1 cellular context compared by ENCODE assay signal in the genomic region with DNA sequence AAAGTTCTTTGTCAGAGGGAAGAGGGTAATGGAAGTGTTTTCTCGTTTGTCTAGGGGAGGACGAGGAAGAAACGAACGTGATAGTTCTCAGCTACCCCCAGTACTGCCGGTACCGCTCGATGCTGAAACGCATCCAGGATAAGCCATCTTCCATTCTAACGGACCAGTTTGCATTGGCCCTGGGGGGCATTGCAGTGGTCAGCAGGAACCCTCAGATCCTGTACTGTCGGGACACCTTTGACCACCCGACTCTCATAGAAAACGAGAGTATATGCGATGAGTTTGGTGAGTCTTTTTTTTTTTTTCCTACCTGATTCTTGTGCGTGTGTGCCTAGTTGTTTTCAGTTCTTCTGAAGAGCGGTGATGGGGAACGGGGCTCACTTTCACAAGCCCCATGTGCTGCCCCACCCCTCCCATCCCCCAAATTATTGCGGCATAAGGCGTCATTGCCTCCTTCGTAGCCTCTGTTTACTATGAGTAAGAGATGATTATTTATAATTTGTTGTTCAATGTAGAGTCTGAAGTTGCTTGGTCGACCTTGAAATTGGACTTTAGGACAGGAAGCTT.
TF ChIP-seq lines count a peak whose summit lies in the region.

No MANE protein-coding gene starts in this region.

TF ChIP-seq in GM12878, 131 proteins besides CTCF, POLR2A, EP300 and RAD21 (continued from another document and continues in another):
- TF ChIP-seq, protein P1, sequence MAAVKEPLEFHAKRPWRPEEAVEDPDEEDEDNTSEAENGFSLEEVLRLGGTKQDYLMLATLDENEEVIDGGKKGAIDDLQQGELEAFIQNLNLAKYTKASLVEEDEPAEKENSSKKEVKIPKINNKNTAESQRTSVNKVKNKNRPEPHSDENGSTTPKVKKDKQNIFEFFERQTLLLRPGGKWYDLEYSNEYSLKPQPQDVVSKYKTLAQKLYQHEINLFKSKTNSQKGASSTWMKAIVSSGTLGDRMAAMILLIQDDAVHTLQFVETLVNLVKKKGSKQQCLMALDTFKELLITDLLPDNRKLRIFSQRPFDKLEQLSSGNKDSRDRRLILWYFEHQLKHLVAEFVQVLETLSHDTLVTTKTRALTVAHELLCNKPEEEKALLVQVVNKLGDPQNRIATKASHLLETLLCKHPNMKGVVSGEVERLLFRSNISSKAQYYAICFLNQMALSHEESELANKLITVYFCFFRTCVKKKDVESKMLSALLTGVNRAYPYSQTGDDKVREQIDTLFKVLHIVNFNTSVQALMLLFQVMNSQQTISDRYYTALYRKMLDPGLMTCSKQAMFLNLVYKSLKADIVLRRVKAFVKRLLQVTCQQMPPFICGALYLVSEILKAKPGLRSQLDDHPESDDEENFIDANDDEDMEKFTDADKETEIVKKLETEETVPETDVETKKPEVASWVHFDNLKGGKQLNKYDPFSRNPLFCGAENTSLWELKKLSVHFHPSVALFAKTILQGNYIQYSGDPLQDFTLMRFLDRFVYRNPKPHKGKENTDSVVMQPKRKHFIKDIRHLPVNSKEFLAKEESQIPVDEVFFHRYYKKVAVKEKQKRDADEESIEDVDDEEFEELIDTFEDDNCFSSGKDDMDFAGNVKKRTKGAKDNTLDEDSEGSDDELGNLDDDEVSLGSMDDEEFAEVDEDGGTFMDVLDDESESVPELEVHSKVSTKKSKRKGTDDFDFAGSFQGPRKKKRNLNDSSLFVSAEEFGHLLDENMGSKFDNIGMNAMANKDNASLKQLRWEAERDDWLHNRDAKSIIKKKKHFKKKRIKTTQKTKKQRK (IDR thresholded peaks at IDR 0.05; ENCODE audit: low read depth, low read length) = no peak
- TF ChIP-seq IKZF1 (conservative IDR thresholded peaks at IDR 0.05) (peak; percentile 34; the same call in 1 of the 2 replicates), GABPA (IDR thresholded peaks at IDR 0.05; ENCODE audit: low read depth) (0 out of 2 replicates have a peak, but pooled peaks have one; percentile 50), POU2F2 (IDR thresholded peaks at IDR 0.05; ENCODE audit: borderline replicate concordance, low read depth, low read length) (peak; percentile 87; the same call in 2 of the 3 replicates), PAX5 (IDR thresholded peaks at IDR 0.05; ENCODE audit: borderline replicate concordance, low read depth, low read length) (peak; percentile 98), ZNF24 (IDR thresholded peaks at IDR 0.05) (no peak), MYC (IDR thresholded peaks at IDR 0.05; ENCODE audit: insufficient read depth, insufficient read length, insufficient replicate concordance, low read length, severe bottlenecking) (peak; percentile 39), NR2C2 (IDR thresholded peaks at IDR 0.05; ENCODE audit: borderline replicate concordance, control insufficient read depth, insufficient read length, low read depth) (no peak), EZH2 (IDR thresholded peaks at IDR 0.05; ENCODE audit: borderline replicate concordance, control insufficient read depth, low read depth, low read length) (no peak), NFYA (IDR thresholded peaks at IDR 0.05; ENCODE audit: borderline replicate concordance, low read depth, low read length) (no peak), NFXL1 (IDR thresholded peaks at IDR 0.05; ENCODE audit: borderline replicate concordance) (no peak), ZZZ3 (IDR thresholded peaks at IDR 0.05; ENCODE audit: control insufficient read depth, insufficient read length, low read depth) (no peak), CEBPB (IDR thresholded peaks at IDR 0.05; ENCODE audit: borderline replicate concordance in 1 of 2, low read depth in 2 of 2, low read length in 2 of 2) (peak; percentile 63 to 66; a peak in 1 of 4 replicates), RBBP5 (conservative IDR thresholded peaks at IDR 0.05) (no peak), ESRRA (IDR thresholded peaks at IDR 0.05; ENCODE audit: low read length) (peak; percentile 86; the same call in 1 of the 2 replicates), POLR2AphosphoS2 (IDR thresholded peaks at IDR 0.05; ENCODE audit: low read depth, low read length) (peak; percentile 74; the same call in 1 of the 2 replicates), RAD51 (IDR thresholded peaks at IDR 0.05) (0 out of 2 replicates have a peak, but pooled peaks have one; percentile 43), EED (IDR thresholded peaks at IDR 0.05; ENCODE audit: low read depth) (peak; percentile 80), SREBF2 (IDR thresholded peaks at IDR 0.05; ENCODE audit: low read length) (no peak), CBX5 (IDR thresholded peaks at IDR 0.05; ENCODE audit: low read depth) (peak; percentile 96), FOXM1 (IDR thresholded peaks at IDR 0.05; ENCODE audit: low read depth, low read length) (peak; percentile 97), SP1 (IDR thresholded peaks at IDR 0.05; ENCODE audit: low read depth, low read length) (peak; percentile 82), ZNF384 (IDR thresholded peaks at IDR 0.05; ENCODE audit: borderline replicate concordance, low read depth, low read length) (peak; percentile 98), CHD2 (IDR thresholded peaks at IDR 0.05; ENCODE audit: borderline replicate concordance, low read depth, low read length) (peak; percentile 94), KLF5 (IDR thresholded peaks at IDR 0.05; ENCODE audit: partially characterized antibody) (peak; percentile 95), SPI1 (IDR thresholded peaks at IDR 0.05; ENCODE audit: borderline replicate concordance, insufficient read depth, low read depth, low read length) (peak; percentile 69; the same call in 1 of the 2 replicates), ZSCAN29 (IDR thresholded peaks at IDR 0.05) (no peak)
- TF ChIP-seq, protein P2, sequence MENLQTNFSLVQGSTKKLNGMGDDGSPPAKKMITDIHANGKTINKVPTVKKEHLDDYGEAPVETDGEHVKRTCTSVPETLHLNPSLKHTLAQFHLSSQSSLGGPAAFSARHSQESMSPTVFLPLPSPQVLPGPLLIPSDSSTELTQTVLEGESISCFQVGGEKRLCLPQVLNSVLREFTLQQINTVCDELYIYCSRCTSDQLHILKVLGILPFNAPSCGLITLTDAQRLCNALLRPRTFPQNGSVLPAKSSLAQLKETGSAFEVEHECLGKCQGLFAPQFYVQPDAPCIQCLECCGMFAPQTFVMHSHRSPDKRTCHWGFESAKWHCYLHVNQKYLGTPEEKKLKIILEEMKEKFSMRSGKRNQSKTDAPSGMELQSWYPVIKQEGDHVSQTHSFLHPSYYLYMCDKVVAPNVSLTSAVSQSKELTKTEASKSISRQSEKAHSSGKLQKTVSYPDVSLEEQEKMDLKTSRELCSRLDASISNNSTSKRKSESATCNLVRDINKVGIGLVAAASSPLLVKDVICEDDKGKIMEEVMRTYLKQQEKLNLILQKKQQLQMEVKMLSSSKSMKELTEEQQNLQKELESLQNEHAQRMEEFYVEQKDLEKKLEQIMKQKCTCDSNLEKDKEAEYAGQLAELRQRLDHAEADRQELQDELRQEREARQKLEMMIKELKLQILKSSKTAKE (IDR thresholded peaks at IDR 0.05; ENCODE audit: low read depth, poor library complexity, severe bottlenecking) = peak; percentile 58
- TF ChIP-seq, protein P3, sequence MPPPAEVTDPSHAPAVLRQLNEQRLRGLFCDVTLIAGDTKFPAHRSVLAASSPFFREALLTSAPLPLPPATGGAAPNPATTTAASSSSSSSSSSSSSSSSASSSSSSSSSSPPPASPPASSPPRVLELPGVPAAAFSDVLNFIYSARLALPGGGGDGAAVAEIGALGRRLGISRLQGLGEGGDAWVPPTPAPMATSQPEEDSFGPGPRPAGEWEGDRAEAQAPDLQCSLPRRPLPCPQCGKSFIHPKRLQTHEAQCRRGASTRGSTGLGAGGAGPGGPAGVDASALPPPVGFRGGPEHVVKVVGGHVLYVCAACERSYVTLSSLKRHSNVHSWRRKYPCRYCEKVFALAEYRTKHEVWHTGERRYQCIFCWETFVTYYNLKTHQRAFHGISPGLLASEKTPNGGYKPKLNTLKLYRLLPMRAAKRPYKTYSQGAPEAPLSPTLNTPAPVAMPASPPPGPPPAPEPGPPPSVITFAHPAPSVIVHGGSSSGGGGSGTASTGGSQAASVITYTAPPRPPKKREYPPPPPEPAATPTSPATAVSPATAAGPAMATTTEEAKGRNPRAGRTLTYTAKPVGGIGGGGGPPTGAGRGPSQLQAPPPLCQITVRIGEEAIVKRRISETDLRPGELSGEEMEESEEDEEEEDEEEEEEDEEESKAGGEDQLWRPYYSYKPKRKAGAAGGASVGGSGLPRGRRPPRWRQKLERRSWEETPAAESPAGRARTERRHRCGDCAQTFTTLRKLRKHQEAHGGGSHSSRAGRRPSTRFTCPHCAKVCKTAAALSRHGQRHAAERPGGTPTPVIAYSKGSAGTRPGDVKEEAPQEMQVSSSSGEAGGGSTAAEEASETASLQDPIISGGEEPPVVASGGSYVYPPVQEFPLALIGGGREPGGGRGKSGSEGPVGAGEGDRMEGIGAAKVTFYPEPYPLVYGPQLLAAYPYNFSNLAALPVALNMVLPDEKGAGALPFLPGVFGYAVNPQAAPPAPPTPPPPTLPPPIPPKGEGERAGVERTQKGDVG (CRISPR knock-in tag; IDR thresholded peaks at IDR 0.05) = no peak
- TF ChIP-seq, protein P4, sequence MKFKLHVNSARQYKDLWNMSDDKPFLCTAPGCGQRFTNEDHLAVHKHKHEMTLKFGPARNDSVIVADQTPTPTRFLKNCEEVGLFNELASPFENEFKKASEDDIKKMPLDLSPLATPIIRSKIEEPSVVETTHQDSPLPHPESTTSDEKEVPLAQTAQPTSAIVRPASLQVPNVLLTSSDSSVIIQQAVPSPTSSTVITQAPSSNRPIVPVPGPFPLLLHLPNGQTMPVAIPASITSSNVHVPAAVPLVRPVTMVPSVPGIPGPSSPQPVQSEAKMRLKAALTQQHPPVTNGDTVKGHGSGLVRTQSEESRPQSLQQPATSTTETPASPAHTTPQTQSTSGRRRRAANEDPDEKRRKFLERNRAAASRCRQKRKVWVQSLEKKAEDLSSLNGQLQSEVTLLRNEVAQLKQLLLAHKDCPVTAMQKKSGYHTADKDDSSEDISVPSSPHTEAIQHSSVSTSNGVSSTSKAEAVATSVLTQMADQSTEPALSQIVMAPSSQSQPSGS (IDR thresholded peaks at IDR 0.05; ENCODE audit: low read length) = peak; percentile 92
- TF ChIP-seq, protein P5, sequence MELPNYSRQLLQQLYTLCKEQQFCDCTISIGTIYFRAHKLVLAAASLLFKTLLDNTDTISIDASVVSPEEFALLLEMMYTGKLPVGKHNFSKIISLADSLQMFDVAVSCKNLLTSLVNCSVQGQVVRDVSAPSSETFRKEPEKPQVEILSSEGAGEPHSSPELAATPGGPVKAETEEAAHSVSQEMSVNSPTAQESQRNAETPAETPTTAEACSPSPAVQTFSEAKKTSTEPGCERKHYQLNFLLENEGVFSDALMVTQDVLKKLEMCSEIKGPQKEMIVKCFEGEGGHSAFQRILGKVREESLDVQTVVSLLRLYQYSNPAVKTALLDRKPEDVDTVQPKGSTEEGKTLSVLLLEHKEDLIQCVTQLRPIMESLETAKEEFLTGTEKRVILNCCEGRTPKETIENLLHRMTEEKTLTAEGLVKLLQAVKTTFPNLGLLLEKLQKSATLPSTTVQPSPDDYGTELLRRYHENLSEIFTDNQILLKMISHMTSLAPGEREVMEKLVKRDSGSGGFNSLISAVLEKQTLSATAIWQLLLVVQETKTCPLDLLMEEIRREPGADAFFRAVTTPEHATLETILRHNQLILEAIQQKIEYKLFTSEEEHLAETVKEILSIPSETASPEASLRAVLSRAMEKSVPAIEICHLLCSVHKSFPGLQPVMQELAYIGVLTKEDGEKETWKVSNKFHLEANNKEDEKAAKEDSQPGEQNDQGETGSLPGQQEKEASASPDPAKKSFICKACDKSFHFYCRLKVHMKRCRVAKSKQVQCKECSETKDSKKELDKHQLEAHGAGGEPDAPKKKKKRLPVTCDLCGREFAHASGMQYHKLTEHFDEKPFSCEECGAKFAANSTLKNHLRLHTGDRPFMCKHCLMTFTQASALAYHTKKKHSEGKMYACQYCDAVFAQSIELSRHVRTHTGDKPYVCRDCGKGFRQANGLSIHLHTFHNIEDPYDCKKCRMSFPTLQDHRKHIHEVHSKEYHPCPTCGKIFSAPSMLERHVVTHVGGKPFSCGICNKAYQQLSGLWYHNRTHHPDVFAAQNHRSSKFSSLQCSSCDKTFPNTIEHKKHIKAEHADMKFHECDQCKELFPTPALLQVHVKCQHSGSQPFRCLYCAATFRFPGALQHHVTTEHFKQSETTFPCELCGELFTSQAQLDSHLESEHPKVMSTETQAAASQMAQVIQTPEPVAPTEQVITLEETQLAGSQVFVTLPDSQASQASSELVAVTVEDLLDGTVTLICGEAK (IDR thresholded peaks at IDR 0.05; ENCODE audit: borderline replicate concordance) = no peak
- TF ChIP-seq, protein P6, sequence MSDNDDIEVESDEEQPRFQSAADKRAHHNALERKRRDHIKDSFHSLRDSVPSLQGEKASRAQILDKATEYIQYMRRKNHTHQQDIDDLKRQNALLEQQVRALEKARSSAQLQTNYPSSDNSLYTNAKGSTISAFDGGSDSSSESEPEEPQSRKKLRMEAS (IDR thresholded peaks at IDR 0.05; ENCODE audit: low read depth, low read length) = peak; percentile 84
- TF ChIP-seq, protein P7, sequence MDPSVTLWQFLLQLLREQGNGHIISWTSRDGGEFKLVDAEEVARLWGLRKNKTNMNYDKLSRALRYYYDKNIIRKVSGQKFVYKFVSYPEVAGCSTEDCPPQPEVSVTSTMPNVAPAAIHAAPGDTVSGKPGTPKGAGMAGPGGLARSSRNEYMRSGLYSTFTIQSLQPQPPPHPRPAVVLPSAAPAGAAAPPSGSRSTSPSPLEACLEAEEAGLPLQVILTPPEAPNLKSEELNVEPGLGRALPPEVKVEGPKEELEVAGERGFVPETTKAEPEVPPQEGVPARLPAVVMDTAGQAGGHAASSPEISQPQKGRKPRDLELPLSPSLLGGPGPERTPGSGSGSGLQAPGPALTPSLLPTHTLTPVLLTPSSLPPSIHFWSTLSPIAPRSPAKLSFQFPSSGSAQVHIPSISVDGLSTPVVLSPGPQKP (IDR thresholded peaks at IDR 0.05; ENCODE audit: low read depth, low read length) = peak; percentile 33; the same call in 1 of the 2 replicates
- TF ChIP-seq, protein P8, sequence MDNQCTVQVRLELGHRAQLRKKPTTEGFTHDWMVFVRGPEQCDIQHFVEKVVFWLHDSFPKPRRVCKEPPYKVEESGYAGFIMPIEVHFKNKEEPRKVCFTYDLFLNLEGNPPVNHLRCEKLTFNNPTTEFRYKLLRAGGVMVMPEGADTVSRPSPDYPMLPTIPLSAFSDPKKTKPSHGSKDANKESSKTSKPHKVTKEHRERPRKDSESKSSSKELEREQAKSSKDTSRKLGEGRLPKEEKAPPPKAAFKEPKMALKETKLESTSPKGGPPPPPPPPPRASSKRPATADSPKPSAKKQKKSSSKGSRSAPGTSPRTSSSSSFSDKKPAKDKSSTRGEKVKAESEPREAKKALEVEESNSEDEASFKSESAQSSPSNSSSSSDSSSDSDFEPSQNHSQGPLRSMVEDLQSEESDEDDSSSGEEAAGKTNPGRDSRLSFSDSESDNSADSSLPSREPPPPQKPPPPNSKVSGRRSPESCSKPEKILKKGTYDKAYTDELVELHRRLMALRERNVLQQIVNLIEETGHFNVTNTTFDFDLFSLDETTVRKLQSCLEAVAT (IDR thresholded peaks at IDR 0.05) = peak; percentile 71
